8 cellular contexts compared by ENCODE assay signal in genomic region chr6:124963416-124964083, GRCh38. TPM values are rescaled to one million over a fixed set of nuclear protein-coding genes. Genes with fewer than 3 reads are reported as not detected.
DNase-seq lines count a peak whose midpoint lies in the region; ATAC-seq and TF ChIP-seq lines count a peak whose summit lies in the region.

No MANE protein-coding gene starts in this region.

- H3K27ac ChIP-seq in angular gyrus (ENCODE audit: low read depth, low read length), result peak overlapping the region; percentile 68
- H3K27ac ChIP-seq in iPS DF 6.9 (ENCODE audit: low read length), result no peak overlapping the region

- no peak for DNase-seq in Right ventricle myocardium superior
- DNase-seq in cardiac septum (ENCODE audit: low spot score), result no peak
- DNase-seq in iPS DF 6.9 (ENCODE audit: low read depth, low spot score), result no peak
- DNase-seq in retinal pigment epithelial cell (ENCODE audit: low read depth), result no peak
- DNase-seq in NCI-H1092 (lab: John Stamatoyannopoulos, UW), result no peak

- no CpG with 5 or more reads among the region's 9 CpGs for WGBS in iPS DF 6.9 (ENCODE audit: insufficient coverage, insufficient read length)

- no peaks in the 10 kb centered on the region for H3K27me3 ChIP-seq in iPS DF 6.9 (ENCODE audit: control insufficient read depth, insufficient read depth, low read length)

- TF ChIP-seq CTCF in retinal pigment epithelial cell (conservative IDR thresholded peaks at IDR 0.05; ENCODE audit: low read depth, low read length), result no peak

- ATAC-seq in Right ventricle myocardium superior (ENCODE audit: poor library complexity) (peak; percentile 8), GM18511 (IDR thresholded peaks at IDR 0.05; ENCODE audit: unreplicated experiment) (no peak), HG02973 (IDR thresholded peaks at IDR 0.05; ENCODE audit: unreplicated experiment) (no peak)

- H3K9me3 ChIP-seq in iPS DF 6.9 (ENCODE audit: control insufficient read depth, insufficient read depth, low read length), result no peaks in the 10 kb centered on the region

- H3K4me1 ChIP-seq in iPS DF 6.9 (ENCODE audit: control insufficient read depth, insufficient read depth, low read length), result no peaks in the 10 kb centered on the region

- H3K4me3 ChIP-seq in iPS DF 6.9 (ENCODE audit: low read length) (peak overlapping the region; percentile 88; the same call in 1 of the 2 replicates), retinal pigment epithelial cell (ENCODE audit: low read length) (peak overlapping the region; percentile 91)

- no peaks in the 10 kb centered on the region for H3K36me3 ChIP-seq in iPS DF 6.9 (ENCODE audit: control insufficient read depth, insufficient read depth, low read length)

- intact Hi-C loops in Right ventricle myocardium superior (cut with DNase I), result no loop called here
- intact Hi-C loops in cardiac septum (cut with DNase I), result loop anchor here (5.0 to 10.0 kb wide), 2 partner anchors 139 to 231 kb away; no protein-coding TSS in a partner anchor

RNA-seq across cellular contexts. Expression of gene RNF217, which starts 1.3 kb away (rescaled TPM):
- 9.0 TPM for total RNA-seq in Right ventricle myocardium superior
- total RNA-seq in cardiac septum, result 28.1 TPM
